In genomic region chr2:69639246-69639645, GRCh38 we compare ENCODE assay signal across 14 cellular contexts. TPM values are rescaled to one million over a fixed set of nuclear protein-coding genes. Genes with fewer than 3 reads are reported as not detected.
DNase-seq lines count a peak whose midpoint lies in the region; ATAC-seq and TF ChIP-seq lines count a peak whose summit lies in the region.
"Had no signal": no experiment of that assay in that cellular context is flagged by ENCODE, and none has a peak within 500 bp of the region (broad histone marks: within the 10 kb centered on the region; RNA-seq: fewer than 3 reads in every experiment).

No MANE protein-coding gene starts in this region.

- peak overlapping the region; percentile 59 to 83 (median 74) for H3K27ac Mint-ChIP-seq in CD4-positive, CD25-positive, alpha-beta regulatory T cell
- H3K27ac Mint-ChIP-seq in activated naive CD8-positive, alpha-beta T cell treated with anti-CD3 and anti-CD28 coated beads, Interleukin-2, amount 50 U/mL, for 24 hours: peak overlapping the region; percentile 43
- peak overlapping the region; percentile 25 to 99 (median 94) for H3K27ac Mint-ChIP-seq in naive thymus-derived CD4-positive, alpha-beta T cell
- no peak overlapping the region for H3K27ac Mint-ChIP-seq in osteocyte (ENCODE audit: unreplicated experiment)

- no peaks in the 10 kb centered on the region for H3K9me3 Mint-ChIP-seq in CD4-positive, CD25-positive, alpha-beta regulatory T cell
- H3K9me3 Mint-ChIP-seq in activated naive CD8-positive, alpha-beta T cell treated with anti-CD3 and anti-CD28 coated beads, Interleukin-2, amount 50 U/mL, for 24 hours: no peaks in the 10 kb centered on the region
- H3K9me3 Mint-ChIP-seq in naive thymus-derived CD4-positive, alpha-beta T cell: peaks cover 0 to 2% (median 0%) of the 10 kb centered on the region in 11 donors
- H3K9me3 Mint-ChIP-seq in osteocyte (ENCODE audit: unreplicated experiment): no peaks in the 10 kb centered on the region

- H3K36me3 Mint-ChIP-seq in CD4-positive, CD25-positive, alpha-beta regulatory T cell: peaks cover 44% of the 10 kb centered on the region
- H3K36me3 Mint-ChIP-seq in activated naive CD8-positive, alpha-beta T cell treated with anti-CD3 and anti-CD28 coated beads, Interleukin-2, amount 50 U/mL, for 24 hours (ENCODE audit: low read depth): peaks cover 29% of the 10 kb centered on the region
- H3K36me3 Mint-ChIP-seq in naive thymus-derived CD4-positive, alpha-beta T cell: peaks cover 16 to 52% (median 49%) of the 10 kb centered on the region in 5 donors
- peaks cover 8% of the 10 kb centered on the region for H3K36me3 Mint-ChIP-seq in osteocyte (ENCODE audit: unreplicated experiment)

- H3K4me3 Mint-ChIP-seq in CD4-positive, CD25-positive, alpha-beta regulatory T cell: peak overlapping the region; percentile 97 to 99 (median 97)
- H3K4me3 Mint-ChIP-seq in activated naive CD8-positive, alpha-beta T cell treated with anti-CD3 and anti-CD28 coated beads, Interleukin-2, amount 50 U/mL, for 24 hours: peak overlapping the region; percentile 89
- peak overlapping the region; percentile 95 to 99 (median 98) for H3K4me3 Mint-ChIP-seq in naive thymus-derived CD4-positive, alpha-beta T cell
- no peak overlapping the region for H3K4me3 Mint-ChIP-seq in osteocyte (ENCODE audit: unreplicated experiment)

- peak overlapping the region; percentile 98 for H3K4me3 ChIP-seq in CD4-positive, CD25-positive, alpha-beta regulatory T cell (ENCODE audit: low read depth, low read length)
- H3K4me3 ChIP-seq in GM08714 (ENCODE audit: low read length): peak overlapping the region; percentile 23; the same call in 1 of the 2 replicates
- H3K4me3 ChIP-seq in naive thymus-derived CD4-positive, alpha-beta T cell (ENCODE audit: low read length): peak overlapping the region; percentile 80
- H3K4me3 ChIP-seq: MG63, pancreas had no signal

- intact Hi-C loops in naive thymus-derived CD4-positive, alpha-beta T cell (cut with micrococcal nuclease): loop anchor here in 1 of 2 donors (1.0 kb wide), 1 partner anchor 14 kb away; no protein-coding TSS in a partner anchor

- no peaks in the 10 kb centered on the region for H3K9me3 ChIP-seq in CD4-positive, CD25-positive, alpha-beta regulatory T cell (ENCODE audit: control insufficient read depth in 2 of 2, low read length in 2 of 2)
- H3K9me3 ChIP-seq in naive thymus-derived CD4-positive, alpha-beta T cell (ENCODE audit: control insufficient read depth in 2 of 3, low read length in 3 of 3): no peaks in the 10 kb centered on the region
- H3K9me3 ChIP-seq: MG63, pancreas, Peyer's patch had no signal

- H3K27me3 Mint-ChIP-seq in CD4-positive, CD25-positive, alpha-beta regulatory T cell: no peaks in the 10 kb centered on the region
- no peaks in the 10 kb centered on the region for H3K27me3 Mint-ChIP-seq in activated naive CD8-positive, alpha-beta T cell treated with anti-CD3 and anti-CD28 coated beads, Interleukin-2, amount 50 U/mL, for 24 hours
- H3K27me3 Mint-ChIP-seq in naive thymus-derived CD4-positive, alpha-beta T cell: no peaks in the 10 kb centered on the region
- H3K27me3 Mint-ChIP-seq in osteocyte (ENCODE audit: unreplicated experiment): no peaks in the 10 kb centered on the region

- peaks cover 29% of the 10 kb centered on the region for H3K36me3 ChIP-seq in CD4-positive, CD25-positive, alpha-beta regulatory T cell (ENCODE audit: control insufficient read depth, insufficient read depth, low read length)
- H3K36me3 ChIP-seq in naive thymus-derived CD4-positive, alpha-beta T cell (ENCODE audit: control insufficient read depth in 2 of 3, insufficient read depth in 3 of 3, low read length in 3 of 3): peaks cover 0 to 26% (median 5%) of the 10 kb centered on the region in 3 experiments
- H3K36me3 ChIP-seq: pancreas, Peyer's patch had no signal

- POLR2A ChIA-PET in naive thymus-derived CD4-positive, alpha-beta T cell (lab: Charles Lee): interaction anchor here (0.6 to 16.9 kb wide), 12 partner anchors 10 to 302 kb away, joined by 3 to 334 read pairs (median 4); no protein-coding TSS in a partner anchor

- DNase-seq in CD4-positive, CD25-positive, alpha-beta regulatory T cell: no peak
- no peak for DNase-seq in activated naive CD8-positive, alpha-beta T cell treated with anti-CD3 and anti-CD28 coated beads, Interleukin-2, amount 50 U/mL, for 24 hours
- no peak for DNase-seq in naive thymus-derived CD4-positive, alpha-beta T cell
- DNase-seq in osteocyte (ENCODE audit: extremely low spot score, unreplicated experiment) (no peak), retina (no peak), NCI-H2107 (lab: John Stamatoyannopoulos, UW) (no peak)
- DNase-seq: islet precursor cell, MG63, NCI-H2029, NCI-H526 treated with DMSO at 0.1 percent for 48 hours, pancreas, Peyer's patch had no signal

- no peak overlapping the region for H3K27ac ChIP-seq in CD4-positive, CD25-positive, alpha-beta regulatory T cell (ENCODE audit: insufficient read depth, low read length, poor library complexity, severe bottlenecking)
- H3K27ac ChIP-seq in naive thymus-derived CD4-positive, alpha-beta T cell (ENCODE audit: low read depth, low read length): peak overlapping the region; percentile 86
- H3K27ac ChIP-seq: pancreas, Peyer's patch had no signal

- CTCF ChIA-PET in naive thymus-derived CD4-positive, alpha-beta T cell (lab: Charles Lee): interaction anchor here (0.6 to 4.1 kb wide), 7 partner anchors 18 to 86 kb away, joined by 3 to 35 read pairs (median 5); no protein-coding TSS in a partner anchor

- no peak for ATAC-seq in CD4-positive, CD25-positive, alpha-beta regulatory T cell (ENCODE audit: low read depth in 2 of 2)
- no peak for ATAC-seq in activated naive CD8-positive, alpha-beta T cell treated with anti-CD3 and anti-CD28 coated beads, Interleukin-2, amount 50 U/mL, for 24 hours
- ATAC-seq in naive thymus-derived CD4-positive, alpha-beta T cell: no peak
- ATAC-seq in HG03432 (IDR thresholded peaks at IDR 0.05; ENCODE audit: unreplicated experiment): no peak
- ATAC-seq: pancreas had no signal

- no peak for TF ChIP-seq CTCF in osteocyte (IDR thresholded peaks at IDR 0.05)

- peaks cover 73% of the 10 kb centered on the region for H3K4me1 ChIP-seq in CD4-positive, CD25-positive, alpha-beta regulatory T cell (ENCODE audit: control insufficient read depth, insufficient read depth, low read length, poor library complexity, severe bottlenecking)
- H3K4me1 ChIP-seq in naive thymus-derived CD4-positive, alpha-beta T cell (ENCODE audit: control insufficient read depth in 2 of 2, insufficient read depth in 2 of 2, low read length in 2 of 2): peaks cover 31 to 51% of the 10 kb centered on the region in 2 donors

- no peaks in the 10 kb centered on the region for H3K27me3 ChIP-seq in CD4-positive, CD25-positive, alpha-beta regulatory T cell (ENCODE audit: control insufficient read depth, insufficient read depth, low read length)
- no peaks in the 10 kb centered on the region for H3K27me3 ChIP-seq in naive thymus-derived CD4-positive, alpha-beta T cell (ENCODE audit: control insufficient read depth in 2 of 2, insufficient read depth in 2 of 2, low read length in 2 of 2)
- H3K27me3 ChIP-seq: MG63, pancreas, Peyer's patch had no signal

- peaks cover 47 to 69% (median 59%) of the 10 kb centered on the region in 4 donors for H3K4me1 Mint-ChIP-seq in CD4-positive, CD25-positive, alpha-beta regulatory T cell
- H3K4me1 Mint-ChIP-seq in activated naive CD8-positive, alpha-beta T cell treated with anti-CD3 and anti-CD28 coated beads, Interleukin-2, amount 50 U/mL, for 24 hours: peaks cover 65% of the 10 kb centered on the region
- H3K4me1 Mint-ChIP-seq in naive thymus-derived CD4-positive, alpha-beta T cell: peaks cover 51 to 73% (median 63%) of the 10 kb centered on the region in 7 donors
- H3K4me1 Mint-ChIP-seq in osteocyte (ENCODE audit: unreplicated experiment): peaks cover 39% of the 10 kb centered on the region

RNA-seq across cellular contexts. Expression of gene AAK1, which starts 4.3 kb away (rescaled TPM):
- 258 TPM for total RNA-seq in CD4-positive, CD25-positive, alpha-beta regulatory T cell
- 10 to 100 TPM; 70.7 to 99.5 (median 72.4) TPM for polyA plus RNA-seq in CD4-positive, CD25-positive, alpha-beta regulatory T cell
- 100 to 1,000 TPM; 114 to 253 (median 218) TPM for total RNA-seq in naive thymus-derived CD4-positive, alpha-beta T cell
- polyA plus RNA-seq in naive thymus-derived CD4-positive, alpha-beta T cell: 10 to 100 TPM; 71.5 to 84.6 TPM
- total RNA-seq in osteocyte: 66.0 and 75.0 TPM in 2 replicates

Comparison
In these comparisons a context has a peak if more than half of its experiments do, and no peak if none do; other contexts are left out.
1. H3K4me3 ChIP-seq: peak in every context shown above with its lines; median percentile 98 in CD4-positive, CD25-positive, alpha-beta regulatory T cell; 80 in naive thymus-derived CD4-positive, alpha-beta T cell; 23 in GM08714.